19 cellular contexts compared by ENCODE assay signal in the genomic region with DNA sequence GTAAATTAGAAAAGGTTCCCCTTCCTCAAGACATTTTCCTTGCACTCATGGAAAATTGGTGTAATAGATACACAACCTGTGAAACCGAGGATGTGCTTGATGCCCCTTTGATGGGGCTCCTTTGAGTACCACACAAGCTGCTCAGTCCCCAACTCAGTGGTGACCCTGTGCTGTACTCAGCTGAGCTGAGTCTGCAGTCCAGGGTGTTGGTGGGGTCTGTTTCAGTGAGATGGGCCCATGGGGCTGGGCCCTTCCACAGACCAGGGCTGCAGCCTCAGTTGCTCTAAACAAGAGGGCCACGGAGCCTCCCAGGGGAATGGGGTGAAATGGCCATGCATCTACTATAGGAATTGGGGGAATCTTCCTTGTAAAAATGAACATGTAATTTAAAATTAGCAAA. TPM values are rescaled to one million over a fixed set of nuclear protein-coding genes. Genes with fewer than 3 reads are reported as not detected.
A peak's percentile ranks its signal among the peaks of the same experiment; 100 is the strongest.
DNase-seq lines count a peak whose midpoint lies in the region; ATAC-seq and TF ChIP-seq lines count a peak whose summit lies in the region.
"Had no signal": no experiment of that assay in that cellular context is flagged by ENCODE, and none has a peak within 500 bp of the region (broad histone marks: within the 10 kb centered on the region; RNA-seq: fewer than 3 reads in every experiment).

No MANE protein-coding gene starts in this region.

- H3K4me2 ChIP-seq in neural cell (ENCODE audit: low read length), result no peak overlapping the region
- H3K4me2 ChIP-seq: BLaER1 had no signal

- no peak overlapping the region for H2AFZ ChIP-seq in neural cell (ENCODE audit: low read depth, low read length)

- no peak for TF ChIP-seq RAD21 in neural cell (conservative IDR thresholded peaks at IDR 0.05)

- H3K9me3 ChIP-seq in right atrium auricular region (no peaks in the 10 kb centered on the region), heart right ventricle (no peaks in the 10 kb centered on the region), neural cell (ENCODE audit: low read length) (no peaks in the 10 kb centered on the region)
- H3K9me3 ChIP-seq: BLaER1 had no signal

- TF ChIP-seq EP300 in neural cell (conservative IDR thresholded peaks at IDR 0.05; ENCODE audit: poor library complexity, severe bottlenecking), result no peak

- H3K27ac Mint-ChIP-seq in activated T-helper 2 cell treated with anti-CD3 and anti-CD28 coated beads, Interferon-gamma antibody, Interleukin-2, Interleukin-4, amounts not matched to agents 10 μg/mL and 5 μg/mL and 100 μg/mL, durations not matched to agents 14 hours and 24 hours and 36 hours, result no peak overlapping the region
- no peak overlapping the region for H3K27ac Mint-ChIP-seq in activated naive CD4-positive, alpha-beta T cell treated with anti-CD3 and anti-CD28 coated beads, Interleukin-2, amount 50 U/mL, for 72 hours
- H3K27ac Mint-ChIP-seq in activated CD4-positive, alpha-beta T cell treated with anti-CD3 and anti-CD28 coated beads, Interleukin-2, amount 10 ng/mL, durations not matched to agents 24 days and 14 days, result no peak overlapping the region
- H3K27ac Mint-ChIP-seq: CD14-positive monocyte; CD4-positive, alpha-beta memory T cell; HFFc6 had no signal

- H4K20me1 ChIP-seq in neural cell (ENCODE audit: insufficient read depth), result no peaks in the 10 kb centered on the region
- H4K20me1 ChIP-seq: BLaER1 had no signal

- intact Hi-C loops in heart right ventricle (cut with DNase I), result no loop called here
- intact Hi-C loops in activated T-helper 2 cell treated with anti-CD3 and anti-CD28 coated beads, Interferon-gamma antibody, Interleukin-2, Interleukin-4, amounts not matched to agents 10 μg/mL and 5 μg/mL and 100 μg/mL, durations not matched to agents 14 hours and 24 hours and 36 hours (cut with micrococcal nuclease), result no loop called here
- intact Hi-C loops in activated CD4-positive, alpha-beta T cell treated with anti-CD3 and anti-CD28 coated beads, Interleukin-2, amount 10 ng/mL, durations not matched to agents 24 days and 14 days (cut with micrococcal nuclease), result no loop called here

- H3K36me3 Mint-ChIP-seq in activated T-helper 2 cell treated with anti-CD3 and anti-CD28 coated beads, Interferon-gamma antibody, Interleukin-2, Interleukin-4, amounts not matched to agents 10 μg/mL and 5 μg/mL and 100 μg/mL, durations not matched to agents 14 hours and 24 hours and 36 hours (ENCODE audit: low read depth), result no peaks in the 10 kb centered on the region
- H3K36me3 Mint-ChIP-seq in activated naive CD4-positive, alpha-beta T cell treated with anti-CD3 and anti-CD28 coated beads, Interleukin-2, amount 50 U/mL, for 72 hours, result no peaks in the 10 kb centered on the region
- H3K36me3 Mint-ChIP-seq in activated CD4-positive, alpha-beta T cell treated with anti-CD3 and anti-CD28 coated beads, Interleukin-2, amount 10 ng/mL, durations not matched to agents 24 days and 14 days (ENCODE audit: low read depth), result no peaks in the 10 kb centered on the region
- H3K36me3 Mint-ChIP-seq: CD14-positive monocyte; CD4-positive, alpha-beta memory T cell had no signal

- WGBS in heart right ventricle, 2 donors, result 79 to 88% methylated on average over 2 of the region's 2 CpGs

- H3K4me1 Mint-ChIP-seq in activated T-helper 2 cell treated with anti-CD3 and anti-CD28 coated beads, Interferon-gamma antibody, Interleukin-2, Interleukin-4, amounts not matched to agents 10 μg/mL and 5 μg/mL and 100 μg/mL, durations not matched to agents 14 hours and 24 hours and 36 hours (ENCODE audit: low read depth), result no peaks in the 10 kb centered on the region
- no peaks in the 10 kb centered on the region for H3K4me1 Mint-ChIP-seq in activated CD4-positive, alpha-beta T cell treated with anti-CD3 and anti-CD28 coated beads, Interleukin-2, amount 10 ng/mL, durations not matched to agents 24 days and 14 days

- H3K79me2 ChIP-seq in neural cell (replicated peaks; ENCODE audit: insufficient read depth, low read length), result no peaks in the 10 kb centered on the region

- H3K4me3 Mint-ChIP-seq in activated T-helper 2 cell treated with anti-CD3 and anti-CD28 coated beads, Interferon-gamma antibody, Interleukin-2, Interleukin-4, amounts not matched to agents 10 μg/mL and 5 μg/mL and 100 μg/mL, durations not matched to agents 14 hours and 24 hours and 36 hours (ENCODE audit: low read depth), result no peak overlapping the region
- H3K4me3 Mint-ChIP-seq in activated CD4-positive, alpha-beta T cell treated with anti-CD3 and anti-CD28 coated beads, Interleukin-2, amount 10 ng/mL, durations not matched to agents 24 days and 14 days, result no peak overlapping the region
- H3K4me3 Mint-ChIP-seq: CD14-positive monocyte; CD4-positive, alpha-beta memory T cell; HFFc6 had no signal

- H3K9ac ChIP-seq in neural cell (ENCODE audit: low read length), result no peak overlapping the region
- H3K9ac ChIP-seq: BLaER1 had no signal

- TF ChIP-seq CTCF in right atrium auricular region (IDR thresholded peaks at IDR 0.05), result no peak
- TF ChIP-seq CTCF in heart right ventricle (IDR thresholded peaks at IDR 0.05), result no peak
- no peak for TF ChIP-seq CTCF in neural cell (IDR thresholded peaks at IDR 0.05; ENCODE audit: poor library complexity, severe bottlenecking)

- H3K4me3 ChIP-seq in right atrium auricular region (no peak overlapping the region), heart right ventricle (no peak overlapping the region), neural cell (ENCODE audit: low read length) (no peak overlapping the region)
- H3K4me3 ChIP-seq: BLaER1 had no signal

- no peaks in the 10 kb centered on the region for H3K27me3 ChIP-seq in right atrium auricular region
- no peaks in the 10 kb centered on the region for H3K27me3 ChIP-seq in heart right ventricle
- H3K27me3 ChIP-seq in neural cell (ENCODE audit: insufficient read depth, low read depth, low read length), result no peaks in the 10 kb centered on the region
- H3K27me3 ChIP-seq: BLaER1 had no signal

- no peaks in the 10 kb centered on the region for H3F3A ChIP-seq in neural cell (ENCODE audit: insufficient read depth, low read length, poor library complexity, severe bottlenecking)

- no peak for ATAC-seq in heart right ventricle
- no peak for ATAC-seq in activated naive CD4-positive, alpha-beta T cell treated with anti-CD3 and anti-CD28 coated beads, Interleukin-2, amount 50 U/mL, for 72 hours
- ATAC-seq: HCT116 had no signal

- H3K27me3 Mint-ChIP-seq in activated T-helper 2 cell treated with anti-CD3 and anti-CD28 coated beads, Interferon-gamma antibody, Interleukin-2, Interleukin-4, amounts not matched to agents 10 μg/mL and 5 μg/mL and 100 μg/mL, durations not matched to agents 14 hours and 24 hours and 36 hours (ENCODE audit: low read depth), result no peaks in the 10 kb centered on the region
- H3K27me3 Mint-ChIP-seq in activated CD4-positive, alpha-beta T cell treated with anti-CD3 and anti-CD28 coated beads, Interleukin-2, amount 10 ng/mL, durations not matched to agents 24 days and 14 days, result no peaks in the 10 kb centered on the region

- DNase-seq in right atrium auricular region (ENCODE audit: low spot score) (peak; percentile 16), heart right ventricle (no peak), ureter (ENCODE audit: low spot score) (peak; percentile 5)
- DNase-seq in activated T-helper 2 cell treated with anti-CD3 and anti-CD28 coated beads, Interferon-gamma antibody, Interleukin-2, Interleukin-4, amounts not matched to agents 10 μg/mL and 5 μg/mL and 100 μg/mL, durations not matched to agents 14 hours and 24 hours and 36 hours (ENCODE audit: low spot score), result no peak
- DNase-seq in activated naive CD4-positive, alpha-beta T cell treated with anti-CD3 and anti-CD28 coated beads, Interleukin-2, amount 50 U/mL, for 72 hours (ENCODE audit: low spot score in 2 of 2), result no peak
- DNase-seq in activated CD4-positive, alpha-beta T cell treated with anti-CD3 and anti-CD28 coated beads, Interleukin-2, amount 10 ng/mL, durations not matched to agents 24 days and 14 days, result no peak
- DNase-seq: 8988T; CD4-positive, alpha-beta memory T cell; DMS79 treated with DMSO at 0.1 percent for 48 hours; GF-D8; GOT3; HFFc6 had no signal

- no peaks in the 10 kb centered on the region for H3K9me2 ChIP-seq in neural cell (ENCODE audit: insufficient read depth, low read length)

- no peaks in the 10 kb centered on the region for H3K4me1 ChIP-seq in right atrium auricular region
- H3K4me1 ChIP-seq in heart right ventricle, result peaks cover 0 to 11% (median 5%) of the 10 kb centered on the region in 9 donors

- H3K36me3 ChIP-seq in right atrium auricular region (no peaks in the 10 kb centered on the region), heart right ventricle (peaks cover 0 to 11% (median 0%) of the 10 kb centered on the region in 9 donors), neural cell (ENCODE audit: insufficient read depth, low read length) (no peaks in the 10 kb centered on the region)
- H3K36me3 ChIP-seq: BLaER1 had no signal

- H3K9me3 Mint-ChIP-seq in activated T-helper 2 cell treated with anti-CD3 and anti-CD28 coated beads, Interferon-gamma antibody, Interleukin-2, Interleukin-4, amounts not matched to agents 10 μg/mL and 5 μg/mL and 100 μg/mL, durations not matched to agents 14 hours and 24 hours and 36 hours, result no peaks in the 10 kb centered on the region
- H3K9me3 Mint-ChIP-seq in activated naive CD4-positive, alpha-beta T cell treated with anti-CD3 and anti-CD28 coated beads, Interleukin-2, amount 50 U/mL, for 72 hours, result no peaks in the 10 kb centered on the region
- no peaks in the 10 kb centered on the region for H3K9me3 Mint-ChIP-seq in activated CD4-positive, alpha-beta T cell treated with anti-CD3 and anti-CD28 coated beads, Interleukin-2, amount 10 ng/mL, durations not matched to agents 24 days and 14 days
- H3K9me3 Mint-ChIP-seq: CD14-positive monocyte; CD4-positive, alpha-beta memory T cell; HFFc6 had no signal

- H3K27ac ChIP-seq in right atrium auricular region, result no peak overlapping the region
- no peak overlapping the region for H3K27ac ChIP-seq in heart right ventricle
- peak overlapping the region; percentile 69 for H3K27ac ChIP-seq in neural cell (ENCODE audit: low read length)
- H3K27ac ChIP-seq: BLaER1, HL-60 had no signal

TF ChIP-seq in neural cell, 6 proteins besides CTCF, POLR2A, EP300 and RAD21 (continues in another document):
- TF ChIP-seq EZH2 (IDR thresholded peaks at IDR 0.05; ENCODE audit: borderline replicate concordance, insufficient read depth, low read length, poor library complexity, severe bottlenecking) (no peak), SMC3 (conservative IDR thresholded peaks at IDR 0.05; ENCODE audit: poor library complexity) (no peak), POLR2AphosphoS5 (IDR thresholded peaks at IDR 0.05) (no peak)

RNA-seq across cellular contexts. Expression of gene KY, which starts 39.3 kb away (rescaled TPM):
- total RNA-seq in right atrium auricular region (under 1 TPM; 0.33 to 0.59 TPM), heart right ventricle (10 to 100 TPM in 5 of 10 donors, 1 to 10 TPM in 5; 3.8 to 24.3 (median 10.5) TPM), ureter (2.0 TPM)
- polyA plus RNA-seq in heart right ventricle (1 to 10 TPM in 1 of 2 donors, under 1 TPM in 1; 0.46 to 3.4 TPM), neural cell (1.7 TPM in 2 replicates)
- 2.7 and 2.8 TPM in 2 replicates for polyA minus RNA-seq in neural cell
- not detected in 2 replicates for total RNA-seq in activated T-helper 2 cell treated with anti-CD3 and anti-CD28 coated beads, Interferon-gamma antibody, Interleukin-2, Interleukin-4, amounts not matched to agents 10 μg/mL and 5 μg/mL and 100 μg/mL, durations not matched to agents 14 hours and 24 hours and 36 hours
- not detected for total RNA-seq in activated naive CD4-positive, alpha-beta T cell treated with anti-CD3 and anti-CD28 coated beads, Interleukin-2, amount 50 U/mL, for 72 hours
- not detected in 2 replicates for total RNA-seq in activated CD4-positive, alpha-beta T cell treated with anti-CD3 and anti-CD28 coated beads, Interleukin-2, amount 10 ng/mL, durations not matched to agents 24 days and 14 days
- total RNA-seq: A673; CD4-positive, alpha-beta memory T cell; HT1080 had no signal
- polyA plus RNA-seq: CD4-positive, alpha-beta memory T cell had no signal

Comparison
In these comparisons a context has a peak if more than half of its experiments do, and no peak if none do; other contexts are left out.
1. DNase-seq: peak in right atrium auricular region (single experiment) and ureter (single experiment); none in heart right ventricle (0 of 2), activated T-helper 2 cell treated with anti-CD3 and anti-CD28 coated beads, Interferon-gamma antibody, Interleukin-2, Interleukin-4, amounts not matched to agents 10 μg/mL and 5 μg/mL and 100 μg/mL, durations not matched to agents 14 hours and 24 hours and 36 hours (single experiment), activated naive CD4-positive, alpha-beta T cell treated with anti-CD3 and anti-CD28 coated beads, Interleukin-2, amount 50 U/mL, for 72 hours (0 of 2) and activated CD4-positive, alpha-beta T cell treated with anti-CD3 and anti-CD28 coated beads, Interleukin-2, amount 10 ng/mL, durations not matched to agents 24 days and 14 days (single experiment).